32 cellular contexts compared by ENCODE assay signal in the genomic region with DNA sequence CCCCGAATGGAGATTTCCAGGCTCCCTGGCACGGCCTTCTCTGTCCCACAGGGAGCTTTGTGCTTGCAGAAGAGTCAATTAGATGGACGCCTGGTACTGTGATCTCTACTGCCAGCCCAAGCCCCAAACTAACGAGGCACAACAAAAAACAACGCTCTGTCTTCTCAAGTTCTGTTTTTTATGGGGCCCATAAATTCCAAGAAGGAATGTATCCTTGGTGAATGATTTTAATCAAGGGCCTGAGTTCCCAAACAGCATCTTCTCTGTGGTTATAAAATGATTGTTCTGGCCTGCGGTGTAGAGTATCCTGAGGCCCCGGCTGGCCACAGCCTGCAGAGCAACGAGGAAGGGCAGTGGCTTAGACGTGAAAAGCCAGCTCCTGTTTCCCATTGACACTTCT.
"Had no signal": no experiment of that assay in that cellular context is flagged by ENCODE, and none has a peak within 500 bp of the region (broad histone marks: within the 10 kb centered on the region; RNA-seq: fewer than 3 reads in every experiment).

No MANE protein-coding gene starts in this region.

- H3K9me3 ChIP-seq: adrenal gland, body of pancreas, esophagus muscularis mucosa, gastrocnemius medialis, heart right ventricle had no signal

- H3K9me3 Mint-ChIP-seq: activated CD4-positive, alpha-beta memory T cell treated with anti-CD3 and anti-CD28 coated beads for 36 hours; activated CD4-positive, alpha-beta T cell treated with anti-CD3 and anti-CD28 coated beads, Interleukin-2, amount 10 ng/mL, durations not matched to agents 24 days and 14 days; activated naive CD4-positive, alpha-beta T cell treated with anti-CD3 and anti-CD28 coated beads for 36 hours; activated naive CD4-positive, alpha-beta T cell treated with anti-CD3 and anti-CD28 coated beads, Interleukin-2, amount 50 U/mL, for 24 hours; activated naive CD8-positive, alpha-beta T cell treated with anti-CD3 and anti-CD28 coated beads for 36 hours; activated naive CD8-positive, alpha-beta T cell treated with anti-CD3 and anti-CD28 coated beads, Interleukin-2, amount 50 U/mL, for 24 hours; activated T-helper 1 cell treated with anti-CD3 and anti-CD28 coated beads, Interleukin-12 subunit alpha, Interleukin-12 subunit beta, Interleukin-2, Interleukin-4 antibody, amounts not matched to agents 30 ng/mL and 10 ng/mL and 1 ng/mL, durations not matched to agents 14 hours and 24 hours and 36 hours; activated T-helper 2 cell treated with anti-CD3 and anti-CD28 coated beads, Interferon-gamma antibody, Interleukin-2, Interleukin-4, amounts not matched to agents 10 μg/mL and 5 μg/mL and 100 μg/mL, durations not matched to agents 14 hours and 24 hours and 36 hours; effector memory CD8-positive, alpha-beta T cell had no signal

- H3K36me3 Mint-ChIP-seq: activated CD4-positive, alpha-beta memory T cell treated with anti-CD3 and anti-CD28 coated beads for 36 hours; activated CD8-positive, alpha-beta memory T cell treated with anti-CD3 and anti-CD28 coated beads, Interleukin-2, amount 10 ng/mL, durations not matched to agents 7 days and 5 days; activated naive CD4-positive, alpha-beta T cell treated with anti-CD3 and anti-CD28 coated beads, Interleukin-2, amount 50 U/mL, for 24 hours; activated naive CD8-positive, alpha-beta T cell treated with anti-CD3 and anti-CD28 coated beads for 36 hours had no signal

- H3K4me1 ChIP-seq: adrenal gland, body of pancreas, esophagus muscularis mucosa, foreskin keratinocyte, gastrocnemius medialis, heart right ventricle had no signal

- H3K27ac ChIP-seq: adrenal gland, body of pancreas, esophagus muscularis mucosa, foreskin keratinocyte, gastrocnemius medialis, heart right ventricle had no signal

- H3K4me1 Mint-ChIP-seq: activated CD4-positive, alpha-beta T cell treated with anti-CD3 and anti-CD28 coated beads for 36 hours; activated naive CD4-positive, alpha-beta T cell treated with anti-CD3 and anti-CD28 coated beads, Interleukin-2, amount 50 U/mL, for 24 hours; activated naive CD8-positive, alpha-beta T cell treated with anti-CD3 and anti-CD28 coated beads for 36 hours; activated naive CD8-positive, alpha-beta T cell treated with anti-CD3 and anti-CD28 coated beads, Interleukin-2, amount 50 U/mL, for 24 hours had no signal

- H3K4me3 ChIP-seq: adrenal gland, body of pancreas, esophagus muscularis mucosa, gastrocnemius medialis, heart right ventricle had no signal

- H3K27ac Mint-ChIP-seq: activated CD4-positive, alpha-beta memory T cell treated with anti-CD3 and anti-CD28 coated beads for 36 hours; activated CD4-positive, alpha-beta T cell treated with anti-CD3 and anti-CD28 coated beads for 36 hours; activated CD4-positive, alpha-beta T cell treated with anti-CD3 and anti-CD28 coated beads, Interleukin-2, amount 10 ng/mL, durations not matched to agents 24 days and 14 days; activated CD8-positive, alpha-beta memory T cell treated with anti-CD3 and anti-CD28 coated beads, Interleukin-2, amount 10 ng/mL, durations not matched to agents 7 days and 5 days; activated CD8-positive, alpha-beta T cell treated with anti-CD3 and anti-CD28 coated beads, Interleukin-2, amount 10 ng/mL, durations not matched to agents 7 days and 5 days; activated naive CD4-positive, alpha-beta T cell treated with anti-CD3 and anti-CD28 coated beads for 36 hours; activated naive CD4-positive, alpha-beta T cell treated with anti-CD3 and anti-CD28 coated beads, Interleukin-2, amount 50 U/mL, for 24 hours; activated naive CD8-positive, alpha-beta T cell treated with anti-CD3 and anti-CD28 coated beads for 36 hours; activated naive CD8-positive, alpha-beta T cell treated with anti-CD3 and anti-CD28 coated beads, Interleukin-2, amount 50 U/mL, for 24 hours; activated T-helper 1 cell treated with anti-CD3 and anti-CD28 coated beads, Interleukin-12 subunit alpha, Interleukin-12 subunit beta, Interleukin-2, Interleukin-4 antibody, amounts not matched to agents 30 ng/mL and 10 ng/mL and 1 ng/mL, durations not matched to agents 14 hours and 24 hours and 36 hours; activated T-helper 2 cell treated with anti-CD3 and anti-CD28 coated beads, Interferon-gamma antibody, Interleukin-2, Interleukin-4, amounts not matched to agents 10 μg/mL and 5 μg/mL and 100 μg/mL, durations not matched to agents 14 hours and 24 hours and 36 hours; effector memory CD8-positive, alpha-beta T cell had no signal

- ATAC-seq: activated CD4-positive, alpha-beta T cell treated with anti-CD3 and anti-CD28 coated beads for 36 hours; activated CD8-positive, alpha-beta memory T cell treated with anti-CD3 and anti-CD28 coated beads, Interleukin-2, amount 10 ng/mL, durations not matched to agents 7 days and 5 days; activated CD8-positive, alpha-beta T cell treated with anti-CD3 and anti-CD28 coated beads, Interleukin-2, amount 10 ng/mL, durations not matched to agents 7 days and 5 days; activated naive CD8-positive, alpha-beta T cell treated with anti-CD3 and anti-CD28 coated beads, Interleukin-2, amount 50 U/mL, for 24 hours; body of pancreas; effector memory CD8-positive, alpha-beta T cell; foreskin keratinocyte; gastrocnemius medialis; heart right ventricle had no signal

- H3K36me3 ChIP-seq: adrenal gland, esophagus muscularis mucosa, gastrocnemius medialis, heart right ventricle had no signal

- DNase-seq: activated CD4-positive, alpha-beta memory T cell treated with anti-CD3 and anti-CD28 coated beads for 36 hours; activated CD4-positive, alpha-beta T cell treated with anti-CD3 and anti-CD28 coated beads for 36 hours; activated CD4-positive, alpha-beta T cell treated with anti-CD3 and anti-CD28 coated beads, Interleukin-2, amount 10 ng/mL, durations not matched to agents 24 days and 14 days; activated CD4-positive, CD25-positive, alpha-beta regulatory T cell; activated CD4-positive, CD25-positive, alpha-beta regulatory T cell treated with anti-CD3 and anti-CD28 coated beads, Interleukin-2, amount 50 U/mL, for 72 hours; activated CD8-positive, alpha-beta memory T cell treated with anti-CD3 and anti-CD28 coated beads, Interleukin-2, amount 10 ng/mL, durations not matched to agents 7 days and 5 days; activated CD8-positive, alpha-beta memory T cell treated with anti-CD3 and anti-CD28 coated beads, Interleukin-2, amount 50 U/mL, for 4 hours; activated CD8-positive, alpha-beta T cell treated with anti-CD3 and anti-CD28 coated beads, Interleukin-2, amount 10 ng/mL, durations not matched to agents 7 days and 5 days; activated effector memory CD4-positive, alpha-beta T cell treated with anti-CD3 and anti-CD28 coated beads, Interleukin-2, amount 50 U/mL, for 16 hours; activated naive CD4-positive, alpha-beta T cell treated with anti-CD3 and anti-CD28 coated beads for 36 hours; activated naive CD8-positive, alpha-beta T cell treated with anti-CD3 and anti-CD28 coated beads for 36 hours; activated naive CD8-positive, alpha-beta T cell treated with anti-CD3 and anti-CD28 coated beads, Interleukin-2, amount 50 U/mL, for 24 hours; activated T-cell treated with anti-CD3 and anti-CD28 coated beads, Interleukin-2, amount 50 U/mL, for 1 hour; activated T-cell treated with anti-CD3 and anti-CD28 coated beads, Interleukin-2, amount 50 U/mL, for 48 hours; adrenal gland; amygdala; aorta; body of pancreas; caudate nucleus; cortex of kidney; dermis blood vessel endothelial cell; effector CD4-positive, alpha-beta T cell; effector memory CD8-positive, alpha-beta T cell; erythroblast; foreskin keratinocyte; gastrocnemius medialis; heart right ventricle; T-helper 2 cell had no signal

- H3K4me3 Mint-ChIP-seq: activated CD4-positive, alpha-beta memory T cell treated with anti-CD3 and anti-CD28 coated beads for 36 hours; activated CD4-positive, alpha-beta T cell treated with anti-CD3 and anti-CD28 coated beads for 36 hours; activated CD4-positive, alpha-beta T cell treated with anti-CD3 and anti-CD28 coated beads, Interleukin-2, amount 10 ng/mL, durations not matched to agents 24 days and 14 days; activated CD8-positive, alpha-beta memory T cell treated with anti-CD3 and anti-CD28 coated beads, Interleukin-2, amount 10 ng/mL, durations not matched to agents 7 days and 5 days; activated CD8-positive, alpha-beta T cell treated with anti-CD3 and anti-CD28 coated beads, Interleukin-2, amount 10 ng/mL, durations not matched to agents 7 days and 5 days; activated naive CD4-positive, alpha-beta T cell treated with anti-CD3 and anti-CD28 coated beads for 36 hours; activated naive CD4-positive, alpha-beta T cell treated with anti-CD3 and anti-CD28 coated beads, Interleukin-2, amount 50 U/mL, for 24 hours; activated naive CD8-positive, alpha-beta T cell treated with anti-CD3 and anti-CD28 coated beads for 36 hours; activated naive CD8-positive, alpha-beta T cell treated with anti-CD3 and anti-CD28 coated beads, Interleukin-2, amount 50 U/mL, for 24 hours; activated T-helper 1 cell treated with anti-CD3 and anti-CD28 coated beads, Interleukin-12 subunit alpha, Interleukin-12 subunit beta, Interleukin-2, Interleukin-4 antibody, amounts not matched to agents 30 ng/mL and 10 ng/mL and 1 ng/mL, durations not matched to agents 14 hours and 24 hours and 36 hours; effector memory CD8-positive, alpha-beta T cell had no signal

- H3K27me3 ChIP-seq: adrenal gland, body of pancreas, esophagus muscularis mucosa, gastrocnemius medialis had no signal
